ENCODE assay signal across 1 cellular context in genomic region chr19:5484398-5485285, GRCh38.
TF ChIP-seq lines count a peak whose summit lies in the region.

No MANE protein-coding gene starts in this region.

TF ChIP-seq in K562, 482 proteins besides CTCF, POLR2A, EP300 and RAD21 (continued from another document):
- no peak for TF ChIP-seq ZNF431 (CRISPR knock-in tag; IDR thresholded peaks at IDR 0.05)
- peak; percentile 55; the same call in 1 of the 2 replicates for TF ChIP-seq PKNOX1 (IDR thresholded peaks at IDR 0.05)
